In the genomic region with DNA sequence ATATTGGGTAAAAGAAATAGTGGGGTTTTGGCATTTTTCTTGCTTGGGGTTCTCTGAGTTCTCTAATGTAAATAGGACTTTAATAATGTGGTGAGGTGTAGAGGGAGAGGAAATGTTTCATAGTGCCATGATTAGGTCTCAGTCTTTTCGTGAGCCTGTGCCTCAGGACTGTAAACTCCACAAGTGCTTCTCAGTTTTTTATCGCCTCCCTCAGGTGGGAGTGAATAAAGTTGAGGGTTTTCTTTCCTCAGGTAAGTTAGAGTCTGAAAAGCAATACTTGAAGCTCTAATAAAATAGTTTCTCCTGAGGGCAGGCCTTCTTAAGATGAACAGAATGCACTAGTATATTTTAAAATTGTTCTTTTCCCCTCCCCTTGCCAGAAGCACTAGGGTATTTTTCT, we compare ENCODE assay signal across 24 cellular contexts.
"Had no signal": no experiment of that assay in that cellular context is flagged by ENCODE, and none has a peak within 500 bp of the region (broad histone marks: within the 10 kb centered on the region; RNA-seq: fewer than 3 reads in every experiment).

No MANE protein-coding gene starts in this region.

- DNase-seq: dorsolateral prefrontal cortex; effector CD4-positive, alpha-beta T cell; foreskin melanocyte; hypothalamus; islet precursor cell; left ventricle myocardium superior; lower lobe of right lung; right lobe of liver; small intestine; stimulated activated CD4-positive, alpha-beta T cell treated with anti-CD3 and anti-CD28 coated beads, Interleukin-15, amount 100 ng/mL, for 24 hours; stimulated activated CD4-positive, alpha-beta T cell treated with anti-CD3 and anti-CD28 coated beads, Interleukin-2, amount 100 ng/mL, for 48 hours; stimulated activated naive CD4-positive, alpha-beta T cell; stimulated activated naive CD8-positive, alpha-beta T cell treated with anti-CD3 and anti-CD28 coated beads, Interleukin-15, amount 100 ng/mL, for 72 hours; transverse colon; upper lobe of right lung; uterus had no signal

- H3K36me3 ChIP-seq: esophagus muscularis mucosa, lower lobe of right lung, neural progenitor cell, right lobe of liver, suprapubic skin, transverse colon, upper lobe of right lung, uterus had no signal

- H3K4me3 ChIP-seq: dorsolateral prefrontal cortex, esophagus muscularis mucosa, lower lobe of right lung, neural progenitor cell, right lobe of liver, suprapubic skin, transverse colon, upper lobe of right lung, uterus had no signal

- H3K27me3 Mint-ChIP-seq: progenitor cell of endocrine pancreas had no signal

- H3K79me2 ChIP-seq: parathyroid adenoma had no signal

- H3K27me3 ChIP-seq: dorsolateral prefrontal cortex, esophagus muscularis mucosa, neural progenitor cell, right lobe of liver, suprapubic skin, transverse colon, upper lobe of right lung, uterus had no signal

- H3K27ac ChIP-seq: dorsolateral prefrontal cortex, esophagus muscularis mucosa, lower lobe of right lung, neural progenitor cell, parathyroid adenoma, right lobe of liver, suprapubic skin, transverse colon, upper lobe of right lung, uterus had no signal

- H3K27ac Mint-ChIP-seq: natural killer cell treated with Interleukin-12 subunit alpha and Interleukin-12 subunit beta and Interleukin-15 and Interleukin-18, amount 100 ng/mL, for 72 hours; neural progenitor cell; progenitor cell of endocrine pancreas; stimulated activated naive CD8-positive, alpha-beta T cell treated with anti-CD3 and anti-CD28 coated beads, Interleukin-15, amount 100 ng/mL, for 72 hours had no signal

- FAIRE-seq: colon, endothelial cell of umbilical vein, small intestine had no signal

- ATAC-seq: left ventricle myocardium superior; lower lobe of right lung; natural killer cell treated with Interleukin-12 subunit alpha and Interleukin-12 subunit beta and Interleukin-15 and Interleukin-18, amount 100 ng/mL, for 72 hours; right lobe of liver; stimulated activated naive CD8-positive, alpha-beta T cell treated with anti-CD3 and anti-CD28 coated beads, Interleukin-15, amount 100 ng/mL, for 72 hours; upper lobe of right lung had no signal

- H2AFZ ChIP-seq: neural progenitor cell, parathyroid adenoma had no signal

- H3K4me3 Mint-ChIP-seq: natural killer cell treated with Interleukin-12 subunit alpha and Interleukin-12 subunit beta and Interleukin-15 and Interleukin-18, amount 100 ng/mL, for 72 hours; neural progenitor cell; stimulated activated naive CD8-positive, alpha-beta T cell treated with anti-CD3 and anti-CD28 coated beads, Interleukin-15, amount 100 ng/mL, for 72 hours had no signal

- H3K4me1 ChIP-seq: esophagus muscularis mucosa, lower lobe of right lung, neural progenitor cell, parathyroid adenoma, right lobe of liver, suprapubic skin, transverse colon, upper lobe of right lung, uterus had no signal

- H3K4me1 Mint-ChIP-seq: stimulated activated naive CD8-positive, alpha-beta T cell treated with anti-CD3 and anti-CD28 coated beads, Interleukin-15, amount 100 ng/mL, for 72 hours had no signal

- H3K9ac ChIP-seq: neural progenitor cell, parathyroid adenoma had no signal

- H3K4me2 ChIP-seq: neural progenitor cell had no signal

- H3K9me3 ChIP-seq: esophagus muscularis mucosa, lower lobe of right lung, right lobe of liver, suprapubic skin, transverse colon, upper lobe of right lung, uterus had no signal
